Comparison of ENCODE assay signal across 10 cellular contexts in the genomic region with DNA sequence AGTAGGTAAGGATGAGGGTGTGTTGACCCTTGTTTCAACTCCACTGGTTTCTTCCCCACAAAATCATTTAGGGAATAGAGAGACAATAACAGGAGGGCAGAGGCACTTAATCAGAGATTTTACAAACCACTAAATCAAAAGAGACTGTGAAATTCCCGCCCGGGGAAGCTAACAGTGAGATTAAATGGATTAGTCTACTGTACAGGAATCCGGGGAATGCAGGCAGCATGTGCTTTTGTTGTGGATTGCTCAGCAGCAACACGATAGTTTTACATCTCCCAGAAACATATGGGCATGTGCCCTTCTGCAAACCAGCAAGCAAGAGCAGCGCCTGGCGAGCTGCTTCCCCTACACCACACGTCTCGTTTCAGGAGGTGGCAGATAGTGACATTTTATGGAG.
DNase-seq lines count a peak whose midpoint lies in the region; TF ChIP-seq lines count a peak whose summit lies in the region.
"Had no signal": no experiment of that assay in that cellular context is flagged by ENCODE, and none has a peak within 500 bp of the region (broad histone marks: within the 10 kb centered on the region; RNA-seq: fewer than 3 reads in every experiment).

No MANE protein-coding gene starts in this region.

- no peak overlapping the region for H3K27ac ChIP-seq in AG04450 (ENCODE audit: low read depth, low read length)
- H3K27ac ChIP-seq: adrenal gland, C4-2B had no signal

- TF ChIP-seq CTCF in AG04450 (IDR thresholded peaks at IDR 0.05; ENCODE audit: low read depth, low read length) (no peak), HFF-Myc (IDR thresholded peaks at IDR 0.05; ENCODE audit: low read depth, low read length, missing control alignments) (no peak)

- H3K27me3 ChIP-seq in AG04450 (ENCODE audit: control insufficient read depth, insufficient read depth, low read length) = no peaks in the 10 kb centered on the region

- POLR2A ChIA-PET in AG04450 (lab: Yijun Ruan, JAX) = interaction anchor here (0.8 kb wide), 1 partner anchor 23 kb away, joined by 3 read pairs; no protein-coding TSS in a partner anchor

- H3K4me3 ChIP-seq in AG04450 (ENCODE audit: low read depth, low read length) (no peak overlapping the region), HFF-Myc (replicated peaks; ENCODE audit: low read depth, low read length) (no peak overlapping the region)
- H3K4me3 ChIP-seq: adrenal gland had no signal

- DNase-seq in AG04450 (ENCODE audit: low read depth, low spot score) (peak; percentile 65), HFF-Myc (ENCODE audit: extremely low read depth, low read depth) (peak; percentile 91), amniotic epithelial cell (ENCODE audit: low read depth) (peak; percentile 91), iPS DF 19.7 (ENCODE audit: low read depth, low spot score) (peak; percentile 9), NCI-H1048 (lab: John Stamatoyannopoulos, UW) (no peak), NCI-H1092 (lab: John Stamatoyannopoulos, UW) (no peak), NCI-H446 treated with DMSO at 0.1 percent for 48 hours (lab: John Stamatoyannopoulos, UW) (no peak)
- DNase-seq in stimulated activated CD4-positive, alpha-beta T cell treated with anti-CD3 and anti-CD28 coated beads, Interleukin-4, amount 100 ng/mL, for 1 hour = no peak
- DNase-seq: adrenal gland had no signal

- CTCF ChIA-PET in AG04450 (lab: Charles Lee) = no interaction called here

- H3K9me3 ChIP-seq in AG04450 (ENCODE audit: control insufficient read depth, insufficient read depth, low read length) = no peaks in the 10 kb centered on the region
- H3K9me3 ChIP-seq: adrenal gland had no signal

Comparison
In these comparisons a context has a peak if more than half of its experiments do, and no peak if none do; other contexts are left out.
1. DNase-seq: peak in AG04450 (single experiment), HFF-Myc (single experiment), amniotic epithelial cell (single experiment) and iPS DF 19.7 (single experiment); none in NCI-H1048 (single experiment), stimulated activated CD4-positive, alpha-beta T cell treated with anti-CD3 and anti-CD28 coated beads, Interleukin-4, amount 100 ng/mL, for 1 hour (single experiment), NCI-H1092 (single experiment) and NCI-H446 treated with DMSO at 0.1 percent for 48 hours (single experiment).